In genomic region chr1:57017717-57018116, GRCh38 we compare ENCODE assay signal across 11 cellular contexts. TPM values are rescaled to one million over a fixed set of nuclear protein-coding genes. Genes with fewer than 3 reads are reported as not detected.
DNase-seq lines count a peak whose midpoint lies in the region; TF ChIP-seq lines count a peak whose summit lies in the region.
"Had no signal": no experiment of that assay in that cellular context is flagged by ENCODE, and none has a peak within 500 bp of the region (broad histone marks: within the 10 kb centered on the region; RNA-seq: fewer than 3 reads in every experiment).

No MANE protein-coding gene starts in this region.

- H3K4me3 ChIP-seq in LNCaP clone FGC (ENCODE audit: low read depth, low read length) (no peak overlapping the region), choroid plexus epithelial cell (ENCODE audit: low read depth, low read length) (no peak overlapping the region)
- H3K4me3 ChIP-seq: left lung had no signal

- peak; percentile 42 for TF ChIP-seq CTCF in GM12873 (IDR thresholded peaks at IDR 0.05; ENCODE audit: insufficient read depth, low read depth, low read length, missing control alignments)
- TF ChIP-seq CTCF in LNCaP clone FGC (IDR thresholded peaks at IDR 0.05; ENCODE audit: control insufficient read depth, extremely low read depth, insufficient read depth): peak; percentile 39
- TF ChIP-seq CTCF in choroid plexus epithelial cell (conservative IDR thresholded peaks at IDR 0.05; ENCODE audit: low read depth, low read length): peak; percentile 29
- peak; percentile 54 for TF ChIP-seq CTCF in neural crest cell (conservative IDR thresholded peaks at IDR 0.05)

- no peaks in the 10 kb centered on the region for H3K36me3 Mint-ChIP-seq in neural crest cell (ENCODE audit: low read depth)
- H3K36me3 Mint-ChIP-seq: activated naive CD4-positive, alpha-beta T cell treated with anti-CD3 and anti-CD28 coated beads, Interleukin-2, amount 50 U/mL, for 24 hours had no signal

- H3K27me3 Mint-ChIP-seq in neural crest cell (ENCODE audit: low read depth): no peaks in the 10 kb centered on the region
- H3K27me3 Mint-ChIP-seq: activated naive CD4-positive, alpha-beta T cell treated with anti-CD3 and anti-CD28 coated beads, Interleukin-2, amount 50 U/mL, for 24 hours had no signal

- H3K9me3 Mint-ChIP-seq in neural crest cell: peaks cover 5% of the 10 kb centered on the region
- H3K9me3 Mint-ChIP-seq: activated naive CD4-positive, alpha-beta T cell treated with anti-CD3 and anti-CD28 coated beads, Interleukin-2, amount 50 U/mL, for 24 hours had no signal

- no peak overlapping the region for H3K27ac Mint-ChIP-seq in neural crest cell (ENCODE audit: unreplicated experiment)
- H3K27ac Mint-ChIP-seq: activated naive CD4-positive, alpha-beta T cell treated with anti-CD3 and anti-CD28 coated beads, Interleukin-2, amount 50 U/mL, for 24 hours had no signal

- H3K4me1 Mint-ChIP-seq in neural crest cell: peaks cover 18% of the 10 kb centered on the region
- H3K4me1 Mint-ChIP-seq: activated naive CD4-positive, alpha-beta T cell treated with anti-CD3 and anti-CD28 coated beads, Interleukin-2, amount 50 U/mL, for 24 hours had no signal

- no peak overlapping the region for H3K4me3 Mint-ChIP-seq in neural crest cell
- H3K4me3 Mint-ChIP-seq: activated naive CD4-positive, alpha-beta T cell treated with anti-CD3 and anti-CD28 coated beads, Interleukin-2, amount 50 U/mL, for 24 hours had no signal

- DNase-seq in LNCaP clone FGC (ENCODE audit: low read depth) (no peak), choroid plexus epithelial cell (ENCODE audit: low read depth) (peak; percentile 1), neural crest cell (ENCODE audit: low read depth, low spot score) (peak; percentile 10), DMS79 treated with DMSO at 0.1 percent for 48 hours (lab: John Stamatoyannopoulos, UW) (no peak), DMS79 (lab: John Stamatoyannopoulos, UW) (no peak), HPDE6-E6E7 (ENCODE audit: extremely low spot score) (no peak)
- DNase-seq: left lung, NCI-H1417 treated with DMSO at 0.1 percent for 48 hours had no signal

RNA-seq across cellular contexts. Expression of gene C8B, which starts 51.9 kb away (rescaled TPM):
- not detected in 2 replicates for total RNA-seq in neural crest cell
- total RNA-seq: renal cortical epithelial cell had no signal

Comparison
In these comparisons a context has a peak if more than half of its experiments do, and no peak if none do; other contexts are left out.
1. DNase-seq: peak in choroid plexus epithelial cell (single experiment) and neural crest cell (single experiment); none in LNCaP clone FGC (single experiment), DMS79 treated with DMSO at 0.1 percent for 48 hours (single experiment), DMS79 (single experiment) and HPDE6-E6E7 (single experiment).
2. Peak in every context shown above with its lines, with median percentiles within 50 percentile points of each other: CTCF ChIP-seq.